1 cellular context compared by ENCODE assay signal in the genomic region with DNA sequence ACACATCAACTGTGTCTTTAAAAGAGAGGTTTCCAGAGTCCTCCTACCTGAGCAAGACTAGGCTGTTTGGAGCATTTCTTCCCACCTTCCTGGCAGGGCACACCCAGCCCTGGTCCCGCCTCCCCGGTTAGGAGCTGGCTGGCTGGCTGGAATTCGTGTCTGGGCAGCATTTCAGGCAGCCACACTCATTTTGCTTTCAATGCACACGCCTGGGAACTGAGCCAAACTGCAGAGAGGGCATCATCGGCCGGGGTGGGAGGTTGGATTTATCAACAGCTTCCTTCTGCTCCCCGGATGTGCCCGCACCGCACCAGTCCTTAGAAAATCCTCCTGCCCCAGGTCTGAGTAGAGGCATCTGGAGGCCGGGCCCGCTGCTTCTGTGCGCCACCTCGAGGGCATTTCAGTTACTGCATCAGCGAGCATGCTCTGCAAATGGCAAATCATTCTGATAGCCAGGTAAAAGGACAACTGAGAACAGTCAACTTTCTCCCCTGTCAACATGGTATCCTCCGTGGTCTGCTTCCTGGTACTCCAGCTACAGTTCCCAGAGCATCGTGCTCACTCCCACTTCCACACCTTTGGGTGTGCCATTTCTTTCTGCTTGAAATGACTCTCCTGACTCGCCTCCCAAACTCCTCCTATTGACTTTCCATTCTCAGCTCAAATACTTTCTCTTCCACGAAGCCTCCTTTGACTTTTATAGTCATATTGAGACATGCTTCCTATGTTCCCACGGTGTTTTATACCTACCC.
TF ChIP-seq lines count a peak whose summit lies in the region.

No MANE protein-coding gene starts in this region.

TF ChIP-seq in HEK293, 187 proteins besides CTCF, POLR2A, EP300 and RAD21 (continued from another document and continues in another):
- no peak for TF ChIP-seq ZNF362 (tag by site-specific recombination; IDR thresholded peaks at IDR 0.05)
- TF ChIP-seq ZNF169 (tag by site-specific recombination; IDR thresholded peaks at IDR 0.05) = no peak
- no peak for TF ChIP-seq HOXA7 (CRISPR knock-in tag; IDR thresholded peaks at IDR 0.05; ENCODE audit: borderline replicate concordance)
- no peak for TF ChIP-seq ZNF302 (tag by site-specific recombination; IDR thresholded peaks at IDR 0.05; ENCODE audit: low read depth)
- no peak for TF ChIP-seq ZNF837 (tag by site-specific recombination; IDR thresholded peaks at IDR 0.05)
- TF ChIP-seq ZNF214 (tag by site-specific recombination; IDR thresholded peaks at IDR 0.05; ENCODE audit: borderline replicate concordance) = no peak
- TF ChIP-seq ZNF571 (tag by site-specific recombination; IDR thresholded peaks at IDR 0.05) = no peak
- TF ChIP-seq, protein P1, sequence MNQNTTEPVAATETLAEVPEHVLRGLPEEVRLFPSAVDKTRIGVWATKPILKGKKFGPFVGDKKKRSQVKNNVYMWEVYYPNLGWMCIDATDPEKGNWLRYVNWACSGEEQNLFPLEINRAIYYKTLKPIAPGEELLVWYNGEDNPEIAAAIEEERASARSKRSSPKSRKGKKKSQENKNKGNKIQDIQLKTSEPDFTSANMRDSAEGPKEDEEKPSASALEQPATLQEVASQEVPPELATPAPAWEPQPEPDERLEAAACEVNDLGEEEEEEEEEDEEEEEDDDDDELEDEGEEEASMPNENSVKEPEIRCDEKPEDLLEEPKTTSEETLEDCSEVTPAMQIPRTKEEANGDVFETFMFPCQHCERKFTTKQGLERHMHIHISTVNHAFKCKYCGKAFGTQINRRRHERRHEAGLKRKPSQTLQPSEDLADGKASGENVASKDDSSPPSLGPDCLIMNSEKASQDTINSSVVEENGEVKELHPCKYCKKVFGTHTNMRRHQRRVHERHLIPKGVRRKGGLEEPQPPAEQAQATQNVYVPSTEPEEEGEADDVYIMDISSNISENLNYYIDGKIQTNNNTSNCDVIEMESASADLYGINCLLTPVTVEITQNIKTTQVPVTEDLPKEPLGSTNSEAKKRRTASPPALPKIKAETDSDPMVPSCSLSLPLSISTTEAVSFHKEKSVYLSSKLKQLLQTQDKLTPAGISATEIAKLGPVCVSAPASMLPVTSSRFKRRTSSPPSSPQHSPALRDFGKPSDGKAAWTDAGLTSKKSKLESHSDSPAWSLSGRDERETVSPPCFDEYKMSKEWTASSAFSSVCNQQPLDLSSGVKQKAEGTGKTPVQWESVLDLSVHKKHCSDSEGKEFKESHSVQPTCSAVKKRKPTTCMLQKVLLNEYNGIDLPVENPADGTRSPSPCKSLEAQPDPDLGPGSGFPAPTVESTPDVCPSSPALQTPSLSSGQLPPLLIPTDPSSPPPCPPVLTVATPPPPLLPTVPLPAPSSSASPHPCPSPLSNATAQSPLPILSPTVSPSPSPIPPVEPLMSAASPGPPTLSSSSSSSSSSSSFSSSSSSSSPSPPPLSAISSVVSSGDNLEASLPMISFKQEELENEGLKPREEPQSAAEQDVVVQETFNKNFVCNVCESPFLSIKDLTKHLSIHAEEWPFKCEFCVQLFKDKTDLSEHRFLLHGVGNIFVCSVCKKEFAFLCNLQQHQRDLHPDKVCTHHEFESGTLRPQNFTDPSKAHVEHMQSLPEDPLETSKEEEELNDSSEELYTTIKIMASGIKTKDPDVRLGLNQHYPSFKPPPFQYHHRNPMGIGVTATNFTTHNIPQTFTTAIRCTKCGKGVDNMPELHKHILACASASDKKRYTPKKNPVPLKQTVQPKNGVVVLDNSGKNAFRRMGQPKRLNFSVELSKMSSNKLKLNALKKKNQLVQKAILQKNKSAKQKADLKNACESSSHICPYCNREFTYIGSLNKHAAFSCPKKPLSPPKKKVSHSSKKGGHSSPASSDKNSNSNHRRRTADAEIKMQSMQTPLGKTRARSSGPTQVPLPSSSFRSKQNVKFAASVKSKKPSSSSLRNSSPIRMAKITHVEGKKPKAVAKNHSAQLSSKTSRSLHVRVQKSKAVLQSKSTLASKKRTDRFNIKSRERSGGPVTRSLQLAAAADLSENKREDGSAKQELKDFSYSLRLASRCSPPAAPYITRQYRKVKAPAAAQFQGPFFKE (tag by site-specific recombination; IDR thresholded peaks at IDR 0.05; ENCODE audit: borderline replicate concordance) = no peak
- no peak for TF ChIP-seq ZNF560 (tag by site-specific recombination; IDR thresholded peaks at IDR 0.05; ENCODE audit: borderline replicate concordance)
- peak; percentile 84 for TF ChIP-seq ZNF366 (tag by site-specific recombination; conservative IDR thresholded peaks at IDR 0.05)
- peak; percentile 82 for TF ChIP-seq ZNF629 (tag by site-specific recombination; IDR thresholded peaks at IDR 0.05)
- TF ChIP-seq GLI2 (tag by site-specific recombination; IDR thresholded peaks at IDR 0.05; ENCODE audit: borderline replicate concordance, low read depth) = no peak
- TF ChIP-seq ZNF623 (tag by site-specific recombination; IDR thresholded peaks at IDR 0.05) = no peak
- no peak for TF ChIP-seq ZNF140 (tag by site-specific recombination; IDR thresholded peaks at IDR 0.05)
- peak; percentile 37; the same call in 1 of the 2 replicates for TF ChIP-seq ZNF184 (tag by site-specific recombination; IDR thresholded peaks at IDR 0.05)
- peak; percentile 70; the same call in 1 of the 2 replicates for TF ChIP-seq ZNF18 (tag by site-specific recombination; IDR thresholded peaks at IDR 0.05)
- peak; percentile 91 for TF ChIP-seq ZEB2 (tag by site-specific recombination; IDR thresholded peaks at IDR 0.05)
- peak; percentile 89; the same call in 1 of the 2 replicates for TF ChIP-seq ZNF223 (tag by site-specific recombination; IDR thresholded peaks at IDR 0.05)
- no peak for TF ChIP-seq KLF7 (tag by site-specific recombination; IDR thresholded peaks at IDR 0.05; ENCODE audit: borderline replicate concordance)
- no peak for TF ChIP-seq ZFP3 (tag by site-specific recombination; IDR thresholded peaks at IDR 0.05; ENCODE audit: low read depth)
- peak; percentile 98 for TF ChIP-seq PRDM1 (tag by site-specific recombination; IDR thresholded peaks at IDR 0.05)
- TF ChIP-seq ZNF157 (tag by site-specific recombination; IDR thresholded peaks at IDR 0.05) = no peak
- TF ChIP-seq, protein P2, sequence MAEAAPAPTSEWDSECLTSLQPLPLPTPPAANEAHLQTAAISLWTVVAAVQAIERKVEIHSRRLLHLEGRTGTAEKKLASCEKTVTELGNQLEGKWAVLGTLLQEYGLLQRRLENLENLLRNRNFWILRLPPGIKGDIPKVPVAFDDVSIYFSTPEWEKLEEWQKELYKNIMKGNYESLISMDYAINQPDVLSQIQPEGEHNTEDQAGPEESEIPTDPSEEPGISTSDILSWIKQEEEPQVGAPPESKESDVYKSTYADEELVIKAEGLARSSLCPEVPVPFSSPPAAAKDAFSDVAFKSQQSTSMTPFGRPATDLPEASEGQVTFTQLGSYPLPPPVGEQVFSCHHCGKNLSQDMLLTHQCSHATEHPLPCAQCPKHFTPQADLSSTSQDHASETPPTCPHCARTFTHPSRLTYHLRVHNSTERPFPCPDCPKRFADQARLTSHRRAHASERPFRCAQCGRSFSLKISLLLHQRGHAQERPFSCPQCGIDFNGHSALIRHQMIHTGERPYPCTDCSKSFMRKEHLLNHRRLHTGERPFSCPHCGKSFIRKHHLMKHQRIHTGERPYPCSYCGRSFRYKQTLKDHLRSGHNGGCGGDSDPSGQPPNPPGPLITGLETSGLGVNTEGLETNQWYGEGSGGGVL (tag by site-specific recombination; IDR thresholded peaks at IDR 0.05) = peak; percentile 86
- no peak for TF ChIP-seq RBAK (tag by site-specific recombination; IDR thresholded peaks at IDR 0.05)
- TF ChIP-seq KLF8 (tag by site-specific recombination; IDR thresholded peaks at IDR 0.05) = peak; percentile 45
- TF ChIP-seq ZNF843 (tag by site-specific recombination; IDR thresholded peaks at IDR 0.05) = no peak; the same call in 1 of the 2 replicates
- TF ChIP-seq, protein P3, sequence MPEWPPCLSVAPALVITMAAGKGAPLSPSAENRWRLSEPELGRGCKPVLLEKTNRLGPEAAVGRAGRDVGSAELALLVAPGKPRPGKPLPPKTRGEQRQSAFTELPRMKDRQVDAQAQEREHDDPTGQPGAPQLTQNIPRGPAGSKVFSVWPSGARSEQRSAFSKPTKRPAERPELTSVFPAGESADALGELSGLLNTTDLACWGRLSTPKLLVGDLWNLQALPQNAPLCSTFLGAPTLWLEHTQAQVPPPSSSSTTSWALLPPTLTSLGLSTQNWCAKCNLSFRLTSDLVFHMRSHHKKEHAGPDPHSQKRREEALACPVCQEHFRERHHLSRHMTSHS (tag by site-specific recombination; IDR thresholded peaks at IDR 0.05) = no peak
- peak; percentile 94 for TF ChIP-seq ZBTB11 (tag by site-specific recombination; conservative IDR thresholded peaks at IDR 0.05; ENCODE audit: low read depth)
- no peak for TF ChIP-seq ZNF785 (tag by site-specific recombination; IDR thresholded peaks at IDR 0.05)
- TF ChIP-seq SCRT2 (tag by site-specific recombination; IDR thresholded peaks at IDR 0.05) = peak; percentile 65
- no peak; the same call in 1 of the 2 replicates for TF ChIP-seq KLF1 (tag by site-specific recombination; IDR thresholded peaks at IDR 0.05)
- no peak for TF ChIP-seq ZNF10 (tag by site-specific recombination; IDR thresholded peaks at IDR 0.05)
- no peak for TF ChIP-seq REST (tag by site-specific recombination; IDR thresholded peaks at IDR 0.05)
- TF ChIP-seq YY1 (tag by site-specific recombination; IDR thresholded peaks at IDR 0.05) = no peak
- peak; percentile 42 for TF ChIP-seq ZIC2 (tag by site-specific recombination; IDR thresholded peaks at IDR 0.05)
- no peak for TF ChIP-seq ZNF350 (tag by site-specific recombination; IDR thresholded peaks at IDR 0.05)
